18 cellular contexts compared by ENCODE assay signal in the genomic region with DNA sequence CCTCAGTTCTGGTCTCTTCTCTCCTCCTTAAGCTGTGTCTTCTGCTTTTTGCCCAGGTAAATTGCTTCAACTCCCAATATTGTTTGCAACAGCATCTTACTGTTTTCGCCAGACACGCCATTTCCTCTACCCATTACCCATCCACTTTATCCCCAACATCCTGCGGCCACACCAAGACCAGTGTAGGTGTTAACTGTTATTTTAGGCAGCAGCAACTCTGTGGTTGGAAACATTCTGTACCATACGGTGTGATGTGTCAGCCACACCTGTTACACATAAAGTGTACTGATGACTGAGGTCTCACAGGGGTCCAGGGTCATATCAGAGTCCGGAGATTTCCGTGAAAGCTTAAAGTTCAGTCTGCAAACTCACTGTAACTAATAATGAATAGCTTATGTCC. TPM values are rescaled to one million over a fixed set of nuclear protein-coding genes. Genes with fewer than 3 reads are reported as not detected.
A peak's percentile ranks its signal among the peaks of the same experiment; 100 is the strongest.
DNase-seq lines count a peak whose midpoint lies in the region; ATAC-seq and TF ChIP-seq lines count a peak whose summit lies in the region.
"Had no signal": no experiment of that assay in that cellular context is flagged by ENCODE, and none has a peak within 500 bp of the region (broad histone marks: within the 10 kb centered on the region; RNA-seq: fewer than 3 reads in every experiment).

No MANE protein-coding gene starts in this region.

- no peaks in the 10 kb centered on the region for H3K9me3 ChIP-seq in A673 (ENCODE audit: low read depth, low read length, poor library complexity, severe bottlenecking)
- H3K9me3 ChIP-seq: colonic mucosa had no signal

- POLR2A ChIA-PET in A673 (lab: Charles Lee; ENCODE audit: low non-redundant PET): no interaction called here

- no peaks in the 10 kb centered on the region for H3K27me3 ChIP-seq in A673 (replicated peaks; ENCODE audit: insufficient read depth, low read depth, low read length, poor library complexity)
- H3K27me3 ChIP-seq: colonic mucosa had no signal

- no peak overlapping the region for H3K27ac ChIP-seq in A673 (ENCODE audit: low read depth, low read length, poor library complexity, severe bottlenecking)
- H3K27ac ChIP-seq: colonic mucosa, epithelial cell of prostate had no signal

- intact Hi-C loops in A673 (cut with micrococcal nuclease; ENCODE audit: unreplicated experiment): no loop called here

- no peaks in the 10 kb centered on the region for H3K36me3 ChIP-seq in A673 (ENCODE audit: insufficient read depth, low read length, poor library complexity, severe bottlenecking)
- H3K36me3 ChIP-seq: colonic mucosa had no signal

- BruUV-seq in A673 (replicated peaks; lab: Mats Ljungman, UMichigan): no TSS peak

- H3K4me3 ChIP-seq in A673 (ENCODE audit: low read depth, low read length, poor library complexity, severe bottlenecking): no peak overlapping the region
- H3K4me3 ChIP-seq: colonic mucosa, K562 had no signal

- ATAC-seq in HG02852 (IDR thresholded peaks at IDR 0.05; ENCODE audit: unreplicated experiment): no peak
- ATAC-seq: K562, right cardiac atrium had no signal

- CTCF ChIA-PET in A673 (lab: Charles Lee): no interaction called here

- H3K4me1 ChIP-seq in A673 (ENCODE audit: insufficient read depth, low read length, poor library complexity, severe bottlenecking): no peaks in the 10 kb centered on the region
- H3K4me1 ChIP-seq: colonic mucosa had no signal

- peak; percentile 43 for DNase-seq in NK-92 treated with Interleukin-12 subunit alpha and Interleukin-12 subunit beta, amount 100 ng/mL, for 24 hours (lab: John Stamatoyannopoulos, UW)
- DNase-seq in NK-92 (lab: John Stamatoyannopoulos, UW; ENCODE audit: unreplicated experiment) (no peak), LHCN-M2 (ENCODE audit: low read depth) (peak; percentile 6), A673 (ENCODE audit: low spot score) (no peak), OCI-M2 (lab: John Stamatoyannopoulos, UW; ENCODE audit: unreplicated experiment) (no peak)
- peak; percentile 41 for DNase-seq in activated gamma-delta T cell treated with anti-CD3 and anti-CD28 coated beads, Interleukin-2, amount 50 U/mL, for 16 hours (ENCODE audit: low read depth)
- DNase-seq in stimulated activated CD8-positive, alpha-beta memory T cell treated with anti-CD3 and anti-CD28 coated beads, Interleukin-12 subunit alpha, Interleukin-12 subunit beta, amount 100 ng/mL, for 4 hours (ENCODE audit: low read depth): peak; percentile 24
- DNase-seq: 8988T, colonic mucosa, DMS79, HCEC 1CT, NCI-H1048, NCI-H2171 treated with DMSO at 0.1 percent for 48 hours, right cardiac atrium, T1000 had no signal

- TF ChIP-seq CTCF in A673 (conservative IDR thresholded peaks at IDR 0.05; ENCODE audit: low read depth, low read length): no peak

RNA-seq across cellular contexts. Expression of a gene that starts 21.8 kb away (rescaled TPM):
- total RNA-seq in LHCN-M2 (2014; rRNA removed): not detected in 2 replicates
- not detected for polyA plus RNA-seq in LHCN-M2 (2012)
- 0.02 and 0.31 TPM in 2 replicates for total RNA-seq in A673 (2021)
- total RNA-seq: K562 had no signal
- polyA plus RNA-seq: K562 had no signal

Comparison
In these comparisons a context has a peak if more than half of its experiments do, and no peak if none do; other contexts are left out.
1. DNase-seq: peak in NK-92 treated with Interleukin-12 subunit alpha and Interleukin-12 subunit beta, amount 100 ng/mL, for 24 hours (single experiment), LHCN-M2 (single experiment), activated gamma-delta T cell treated with anti-CD3 and anti-CD28 coated beads, Interleukin-2, amount 50 U/mL, for 16 hours (single experiment) and stimulated activated CD8-positive, alpha-beta memory T cell treated with anti-CD3 and anti-CD28 coated beads, Interleukin-12 subunit alpha, Interleukin-12 subunit beta, amount 100 ng/mL, for 4 hours (single experiment); none in NK-92 (single experiment), A673 (single experiment) and OCI-M2 (single experiment).